Comparison of ENCODE assay signal across 32 cellular contexts in genomic region chr3:24355806-24356205, GRCh38.
"Had no signal": no experiment of that assay in that cellular context is flagged by ENCODE, and none has a peak within 500 bp of the region (broad histone marks: within the 10 kb centered on the region; RNA-seq: fewer than 3 reads in every experiment).

No MANE protein-coding gene starts in this region.

- ATAC-seq: activated T-cell treated with anti-CD3 and anti-CD28 coated beads, Interleukin-2, amount 50 U/mL, for 4 hours; activated T-helper 17 cell treated with anti-CD3 and anti-CD28 coated beads, Interleukin-2, amount 50 U/mL, for 72 hours; body of pancreas; effector memory CD8-positive, alpha-beta T cell; esophagus mucosa; gastrocnemius medialis; left cardiac atrium; left ventricle myocardium superior; right lobe of liver; stimulated activated memory B cell treated with anti-CD40 and anti-IgM and Interleukin-4, amounts not matched to agents 10 μg/mL and 1 μg/mL and 100 μg/mL, for 72 hours had no signal

- H3K27me3 ChIP-seq: body of pancreas, colonic mucosa, gastrocnemius medialis, neutrophil, right lobe of liver, stomach, suprapubic skin, transverse colon had no signal

- H3K27ac ChIP-seq: body of pancreas, colonic mucosa, gastrocnemius medialis, neutrophil, right lobe of liver, skin epidermis, stomach, suprapubic skin, transverse colon had no signal

- DNase-seq: activated CD4-positive, alpha-beta memory T cell treated with anti-CD3 and anti-CD28 coated beads, Interleukin-2, amount 10 ng/mL, durations not matched to agents 7 days and 5 days; activated CD4-positive, alpha-beta T cell treated with anti-CD3 and anti-CD28 coated beads, Interleukin-2, amount 10 ng/mL, durations not matched to agents 24 days and 14 days; activated CD4-positive, CD25-positive, alpha-beta regulatory T cell treated with anti-CD3 and anti-CD28 coated beads, Interleukin-2, amount 50 U/mL, for 72 hours; activated gamma-delta T cell treated with Interleukin-2 at 50 U/mL for 16 hours; activated naive CD4-positive, alpha-beta T cell treated with anti-CD3 and anti-CD28 coated beads, Interleukin-2, amount 50 U/mL, for 16 hours; activated T-cell treated with anti-CD3 and anti-CD28 coated beads, Interleukin-2, amount 50 U/mL, for 4 hours; amniotic stem cell; body of pancreas; cerebellar nuclear complex; colonic mucosa; effector memory CD8-positive, alpha-beta T cell; gastrocnemius medialis; glutamatergic neuron; left cardiac atrium; left ventricle myocardium superior; naive B cell; nephron progenitor cell; right lobe of liver; stimulated activated CD4-positive, alpha-beta T cell treated with anti-CD3 and anti-CD28 coated beads, Interleukin-12 subunit alpha, Interleukin-12 subunit beta, amount 100 ng/mL, for 4 hours; stimulated activated CD4-positive, alpha-beta T cell treated with anti-CD3 and anti-CD28 coated beads, Interleukin-4, amount 100 ng/mL, for 1 hour; stimulated activated CD8-positive, alpha-beta memory T cell treated with anti-CD3 and anti-CD28 coated beads, Interleukin-4, amount 100 ng/mL, for 48 hours; stomach; T-helper 2 cell; transverse colon had no signal

- H3K36me3 ChIP-seq: colonic mucosa, gastrocnemius medialis, neutrophil, right lobe of liver, stomach, suprapubic skin, transverse colon had no signal

- H3K9me3 ChIP-seq: body of pancreas, colonic mucosa, gastrocnemius medialis, neutrophil, right lobe of liver, stomach, suprapubic skin, transverse colon had no signal

- H3K4me3 ChIP-seq: body of pancreas, colonic mucosa, gastrocnemius medialis, right lobe of liver, skin epidermis, stomach, suprapubic skin, transverse colon had no signal

- FAIRE-seq: keratinocyte, urothelium cell line had no signal

- H3K4me1 ChIP-seq: colonic mucosa had no signal
